8 cellular contexts compared by ENCODE assay signal in genomic region chr21:42234464-42235241, GRCh38. TPM values are rescaled to one million over a fixed set of nuclear protein-coding genes. Genes with fewer than 3 reads are reported as not detected.
DNase-seq lines count a peak whose midpoint lies in the region; ATAC-seq and TF ChIP-seq lines count a peak whose summit lies in the region.

No MANE protein-coding gene starts in this region.

- H3K4me3 Mint-ChIP-seq in activated CD8-positive, alpha-beta memory T cell treated with anti-CD3 and anti-CD28 coated beads, Interleukin-2, amount 10 ng/mL, durations not matched to agents 7 days and 5 days, result peak overlapping the region; percentile 64
- H3K4me3 Mint-ChIP-seq in effector memory CD8-positive, alpha-beta T cell, result peak overlapping the region; percentile 79 to 84
- peak overlapping the region; percentile 51 for H3K4me3 Mint-ChIP-seq in mesothelial cell of epicardium

- no peak for TF ChIP-seq CTCF in mesothelial cell of epicardium (IDR thresholded peaks at IDR 0.05; ENCODE audit: unreplicated experiment)

- DNase-seq in DMS53 (lab: John Stamatoyannopoulos, UW), result peak; percentile 94
- DNase-seq in NCI-H69 (lab: John Stamatoyannopoulos, UW), result peak; percentile 93
- DNase-seq in activated CD8-positive, alpha-beta memory T cell treated with anti-CD3 and anti-CD28 coated beads, Interleukin-2, amount 10 ng/mL, durations not matched to agents 7 days and 5 days, result peak; percentile 86
- peak; percentile 82 to 86 (median 86) for DNase-seq in effector memory CD8-positive, alpha-beta T cell
- DNase-seq in mesothelial cell of epicardium (ENCODE audit: low spot score in 2 of 2, unreplicated experiment in 2 of 2), result peak; percentile 65 to 80
- peak; percentile 58 for DNase-seq in stimulated activated CD8-positive, alpha-beta memory T cell treated with anti-CD3 and anti-CD28 coated beads, Interleukin-15, amount 100 ng/mL, for 24 hours (ENCODE audit: low read depth)

- no peaks in the 10 kb centered on the region for H3K27me3 Mint-ChIP-seq in activated CD8-positive, alpha-beta memory T cell treated with anti-CD3 and anti-CD28 coated beads, Interleukin-2, amount 10 ng/mL, durations not matched to agents 7 days and 5 days
- no peaks in the 10 kb centered on the region for H3K27me3 Mint-ChIP-seq in effector memory CD8-positive, alpha-beta T cell
- H3K27me3 Mint-ChIP-seq in mesothelial cell of epicardium (ENCODE audit: low read depth), result peaks cover 33% of the 10 kb centered on the region

- H3K27ac Mint-ChIP-seq in activated CD8-positive, alpha-beta memory T cell treated with anti-CD3 and anti-CD28 coated beads, Interleukin-2, amount 10 ng/mL, durations not matched to agents 7 days and 5 days, result peak overlapping the region; percentile 89
- peak overlapping the region; percentile 92 to 95 for H3K27ac Mint-ChIP-seq in effector memory CD8-positive, alpha-beta T cell
- H3K27ac Mint-ChIP-seq in mesothelial cell of epicardium, result peak overlapping the region; percentile 67

- no peaks in the 10 kb centered on the region for H3K9me3 Mint-ChIP-seq in activated CD8-positive, alpha-beta memory T cell treated with anti-CD3 and anti-CD28 coated beads, Interleukin-2, amount 10 ng/mL, durations not matched to agents 7 days and 5 days (ENCODE audit: low read depth)
- no peaks in the 10 kb centered on the region for H3K9me3 Mint-ChIP-seq in effector memory CD8-positive, alpha-beta T cell
- H3K9me3 Mint-ChIP-seq in mesothelial cell of epicardium, result no peaks in the 10 kb centered on the region

- ATAC-seq in HG02840 (IDR thresholded peaks at IDR 0.05; ENCODE audit: low FRiP score, unreplicated experiment) (peak; percentile 46), HG02642 (IDR thresholded peaks at IDR 0.05; ENCODE audit: poor library complexity, unreplicated experiment) (no peak)
- peak; percentile 76 for ATAC-seq in activated CD8-positive, alpha-beta memory T cell treated with anti-CD3 and anti-CD28 coated beads, Interleukin-2, amount 10 ng/mL, durations not matched to agents 7 days and 5 days
- peak; percentile 51 for ATAC-seq in effector memory CD8-positive, alpha-beta T cell (replicated peaks)

- peaks cover 3% of the 10 kb centered on the region for H3K36me3 Mint-ChIP-seq in activated CD8-positive, alpha-beta memory T cell treated with anti-CD3 and anti-CD28 coated beads, Interleukin-2, amount 10 ng/mL, durations not matched to agents 7 days and 5 days
- peaks cover 59% of the 10 kb centered on the region for H3K36me3 Mint-ChIP-seq in effector memory CD8-positive, alpha-beta T cell (ENCODE audit: insufficient read depth)
- H3K36me3 Mint-ChIP-seq in mesothelial cell of epicardium, result no peaks in the 10 kb centered on the region

- CTCF ChIA-PET in activated CD8-positive, alpha-beta memory T cell treated with anti-CD3 and anti-CD28 coated beads, Interleukin-2, amount 10 ng/mL, durations not matched to agents 7 days and 5 days (lab: Charles Lee), result interaction anchor here (0.7 to 3.6 kb wide), 10 partner anchors 9 to 170 kb away, joined by 3 to 25 read pairs (median 9); partner anchors contain the start of gene ABCG1

- peaks cover 87% of the 10 kb centered on the region for H3K4me1 Mint-ChIP-seq in activated CD8-positive, alpha-beta memory T cell treated with anti-CD3 and anti-CD28 coated beads, Interleukin-2, amount 10 ng/mL, durations not matched to agents 7 days and 5 days
- peaks cover 61 to 64% of the 10 kb centered on the region in 2 donors for H3K4me1 Mint-ChIP-seq in effector memory CD8-positive, alpha-beta T cell (ENCODE audit: low read depth in 2 of 2)
- peaks cover 34% of the 10 kb centered on the region for H3K4me1 Mint-ChIP-seq in mesothelial cell of epicardium

RNA-seq across cellular contexts. Expression of gene ABCG1, which starts 15.7 kb away (rescaled TPM):
- 10 to 100 TPM in 1 of 2 experiments, 1 to 10 TPM in 1; 6.7 to 13.2 TPM for total RNA-seq in activated CD8-positive, alpha-beta memory T cell treated with anti-CD3 and anti-CD28 coated beads, Interleukin-2, amount 10 ng/mL, durations not matched to agents 7 days and 5 days
- 4.2 to 4.4 TPM (median 4.3 TPM) in 3 replicates for total RNA-seq in mesothelial cell of epicardium
